ENCODE assay signal across 1 cellular context in genomic region chr7:144032483-144032882, GRCh38.
TF ChIP-seq lines count a peak whose summit lies in the region.

No MANE protein-coding gene starts in this region.

TF ChIP-seq in HepG2, 621 proteins besides CTCF, POLR2A, EP300 and RAD21:
- TF ChIP-seq MAFF (IDR thresholded peaks at IDR 0.05; ENCODE audit: low read depth, low read length), result 0 out of 2 replicates have a peak, but pooled peaks have one; percentile 20
- TF ChIP-seq TERF1 (CRISPR knock-in tag; IDR thresholded peaks at IDR 0.05), result no peak
- no peak for TF ChIP-seq THAP7 (CRISPR knock-in tag; IDR thresholded peaks at IDR 0.05)
- peak; percentile 72 for TF ChIP-seq FOXP4 (CRISPR knock-in tag; IDR thresholded peaks at IDR 0.05)
- TF ChIP-seq, protein P1, sequence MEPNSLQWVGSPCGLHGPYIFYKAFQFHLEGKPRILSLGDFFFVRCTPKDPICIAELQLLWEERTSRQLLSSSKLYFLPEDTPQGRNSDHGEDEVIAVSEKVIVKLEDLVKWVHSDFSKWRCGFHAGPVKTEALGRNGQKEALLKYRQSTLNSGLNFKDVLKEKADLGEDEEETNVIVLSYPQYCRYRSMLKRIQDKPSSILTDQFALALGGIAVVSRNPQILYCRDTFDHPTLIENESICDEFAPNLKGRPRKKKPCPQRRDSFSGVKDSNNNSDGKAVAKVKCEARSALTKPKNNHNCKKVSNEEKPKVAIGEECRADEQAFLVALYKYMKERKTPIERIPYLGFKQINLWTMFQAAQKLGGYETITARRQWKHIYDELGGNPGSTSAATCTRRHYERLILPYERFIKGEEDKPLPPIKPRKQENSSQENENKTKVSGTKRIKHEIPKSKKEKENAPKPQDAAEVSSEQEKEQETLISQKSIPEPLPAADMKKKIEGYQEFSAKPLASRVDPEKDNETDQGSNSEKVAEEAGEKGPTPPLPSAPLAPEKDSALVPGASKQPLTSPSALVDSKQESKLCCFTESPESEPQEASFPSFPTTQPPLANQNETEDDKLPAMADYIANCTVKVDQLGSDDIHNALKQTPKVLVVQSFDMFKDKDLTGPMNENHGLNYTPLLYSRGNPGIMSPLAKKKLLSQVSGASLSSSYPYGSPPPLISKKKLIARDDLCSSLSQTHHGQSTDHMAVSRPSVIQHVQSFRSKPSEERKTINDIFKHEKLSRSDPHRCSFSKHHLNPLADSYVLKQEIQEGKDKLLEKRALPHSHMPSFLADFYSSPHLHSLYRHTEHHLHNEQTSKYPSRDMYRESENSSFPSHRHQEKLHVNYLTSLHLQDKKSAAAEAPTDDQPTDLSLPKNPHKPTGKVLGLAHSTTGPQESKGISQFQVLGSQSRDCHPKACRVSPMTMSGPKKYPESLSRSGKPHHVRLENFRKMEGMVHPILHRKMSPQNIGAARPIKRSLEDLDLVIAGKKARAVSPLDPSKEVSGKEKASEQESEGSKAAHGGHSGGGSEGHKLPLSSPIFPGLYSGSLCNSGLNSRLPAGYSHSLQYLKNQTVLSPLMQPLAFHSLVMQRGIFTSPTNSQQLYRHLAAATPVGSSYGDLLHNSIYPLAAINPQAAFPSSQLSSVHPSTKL (CRISPR knock-in tag; IDR thresholded peaks at IDR 0.05), result peak; percentile 62
- TF ChIP-seq PAXIP1 (CRISPR knock-in tag; conservative IDR thresholded peaks at IDR 0.05), result peak; percentile 57
- peak; percentile 47 for TF ChIP-seq TCF7 (IDR thresholded peaks at IDR 0.05; ENCODE audit: low read depth)
- TF ChIP-seq ZNF724P (CRISPR knock-in tag; IDR thresholded peaks at IDR 0.05; ENCODE audit: borderline replicate concordance), result no peak
- peak; percentile 15; the same call in 1 of the 2 replicates for TF ChIP-seq SALL1 (CRISPR knock-in tag; IDR thresholded peaks at IDR 0.05)
- TF ChIP-seq FOXA3 (CRISPR knock-in tag; IDR thresholded peaks at IDR 0.05), result peak; percentile 47; the same call in 1 of the 2 replicates
- no peak for TF ChIP-seq SOX13 (IDR thresholded peaks at IDR 0.05)
- peak in 1 of 2 experiments; percentile 25; a peak in 1 of 4 replicates for TF ChIP-seq SOX13 (CRISPR knock-in tag; conservative IDR thresholded peaks at IDR 0.05 in 1 of 2, IDR thresholded peaks at IDR 0.05 in 1 of 2)
- TF ChIP-seq ZHX1 (CRISPR knock-in tag; IDR thresholded peaks at IDR 0.05; ENCODE audit: low read depth), result no peak
- TF ChIP-seq ONECUT2 (CRISPR knock-in tag; IDR thresholded peaks at IDR 0.05), result peak; percentile 71
- no peak for TF ChIP-seq MZF1 (CRISPR knock-in tag; IDR thresholded peaks at IDR 0.05; ENCODE audit: borderline replicate concordance)
- TF ChIP-seq ISL2 (CRISPR knock-in tag; IDR thresholded peaks at IDR 0.05), result peak; percentile 52
- TF ChIP-seq, protein P2, sequence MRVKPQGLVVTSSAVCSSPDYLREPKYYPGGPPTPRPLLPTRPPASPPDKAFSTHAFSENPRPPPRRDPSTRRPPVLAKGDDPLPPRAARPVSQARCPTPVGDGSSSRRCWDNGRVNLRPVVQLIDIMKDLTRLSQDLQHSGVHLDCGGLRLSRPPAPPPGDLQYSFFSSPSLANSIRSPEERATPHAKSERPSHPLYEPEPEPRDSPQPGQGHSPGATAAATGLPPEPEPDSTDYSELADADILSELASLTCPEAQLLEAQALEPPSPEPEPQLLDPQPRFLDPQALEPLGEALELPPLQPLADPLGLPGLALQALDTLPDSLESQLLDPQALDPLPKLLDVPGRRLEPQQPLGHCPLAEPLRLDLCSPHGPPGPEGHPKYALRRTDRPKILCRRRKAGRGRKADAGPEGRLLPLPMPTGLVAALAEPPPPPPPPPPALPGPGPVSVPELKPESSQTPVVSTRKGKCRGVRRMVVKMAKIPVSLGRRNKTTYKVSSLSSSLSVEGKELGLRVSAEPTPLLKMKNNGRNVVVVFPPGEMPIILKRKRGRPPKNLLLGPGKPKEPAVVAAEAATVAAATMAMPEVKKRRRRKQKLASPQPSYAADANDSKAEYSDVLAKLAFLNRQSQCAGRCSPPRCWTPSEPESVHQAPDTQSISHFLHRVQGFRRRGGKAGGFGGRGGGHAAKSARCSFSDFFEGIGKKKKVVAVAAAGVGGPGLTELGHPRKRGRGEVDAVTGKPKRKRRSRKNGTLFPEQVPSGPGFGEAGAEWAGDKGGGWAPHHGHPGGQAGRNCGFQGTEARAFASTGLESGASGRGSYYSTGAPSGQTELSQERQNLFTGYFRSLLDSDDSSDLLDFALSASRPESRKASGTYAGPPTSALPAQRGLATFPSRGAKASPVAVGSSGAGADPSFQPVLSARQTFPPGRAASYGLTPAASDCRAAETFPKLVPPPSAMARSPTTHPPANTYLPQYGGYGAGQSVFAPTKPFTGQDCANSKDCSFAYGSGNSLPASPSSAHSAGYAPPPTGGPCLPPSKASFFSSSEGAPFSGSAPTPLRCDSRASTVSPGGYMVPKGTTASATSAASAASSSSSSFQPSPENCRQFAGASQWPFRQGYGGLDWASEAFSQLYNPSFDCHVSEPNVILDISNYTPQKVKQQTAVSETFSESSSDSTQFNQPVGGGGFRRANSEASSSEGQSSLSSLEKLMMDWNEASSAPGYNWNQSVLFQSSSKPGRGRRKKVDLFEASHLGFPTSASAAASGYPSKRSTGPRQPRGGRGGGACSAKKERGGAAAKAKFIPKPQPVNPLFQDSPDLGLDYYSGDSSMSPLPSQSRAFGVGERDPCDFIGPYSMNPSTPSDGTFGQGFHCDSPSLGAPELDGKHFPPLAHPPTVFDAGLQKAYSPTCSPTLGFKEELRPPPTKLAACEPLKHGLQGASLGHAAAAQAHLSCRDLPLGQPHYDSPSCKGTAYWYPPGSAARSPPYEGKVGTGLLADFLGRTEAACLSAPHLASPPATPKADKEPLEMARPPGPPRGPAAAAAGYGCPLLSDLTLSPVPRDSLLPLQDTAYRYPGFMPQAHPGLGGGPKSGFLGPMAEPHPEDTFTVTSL (CRISPR knock-in tag; IDR thresholded peaks at IDR 0.05; ENCODE audit: borderline replicate concordance), result peak; percentile 30; the same call in 1 of the 2 replicates
- TF ChIP-seq NFIC (IDR thresholded peaks at IDR 0.05; ENCODE audit: low read length), result peak; percentile 31; the same call in 1 of the 2 replicates
- 0 out of 4 replicates have a peak, but pooled peaks have one; percentile 7 to 29 for TF ChIP-seq MAFK (conservative IDR thresholded peaks at IDR 0.05 in 1 of 2, IDR thresholded peaks at IDR 0.05 in 1 of 2; ENCODE audit: low read length in 2 of 2)
- TF ChIP-seq ETV5 (CRISPR knock-in tag; IDR thresholded peaks at IDR 0.05; ENCODE audit: borderline replicate concordance), result peak; percentile 38; the same call in 1 of the 2 replicates
- no peak for TF ChIP-seq FOXP1 (IDR thresholded peaks at IDR 0.05)
- TF ChIP-seq FOXP1 (CRISPR knock-in tag; IDR thresholded peaks at IDR 0.05), result peak; percentile 71; the same call in 1 of the 2 replicates
- TF ChIP-seq ZNF619 (CRISPR knock-in tag; IDR thresholded peaks at IDR 0.05), result no peak
- no peak for TF ChIP-seq HOXD1 (CRISPR knock-in tag; IDR thresholded peaks at IDR 0.05)
- no peak for TF ChIP-seq PLRG1 (conservative IDR thresholded peaks at IDR 0.05)
